In the genomic region with DNA sequence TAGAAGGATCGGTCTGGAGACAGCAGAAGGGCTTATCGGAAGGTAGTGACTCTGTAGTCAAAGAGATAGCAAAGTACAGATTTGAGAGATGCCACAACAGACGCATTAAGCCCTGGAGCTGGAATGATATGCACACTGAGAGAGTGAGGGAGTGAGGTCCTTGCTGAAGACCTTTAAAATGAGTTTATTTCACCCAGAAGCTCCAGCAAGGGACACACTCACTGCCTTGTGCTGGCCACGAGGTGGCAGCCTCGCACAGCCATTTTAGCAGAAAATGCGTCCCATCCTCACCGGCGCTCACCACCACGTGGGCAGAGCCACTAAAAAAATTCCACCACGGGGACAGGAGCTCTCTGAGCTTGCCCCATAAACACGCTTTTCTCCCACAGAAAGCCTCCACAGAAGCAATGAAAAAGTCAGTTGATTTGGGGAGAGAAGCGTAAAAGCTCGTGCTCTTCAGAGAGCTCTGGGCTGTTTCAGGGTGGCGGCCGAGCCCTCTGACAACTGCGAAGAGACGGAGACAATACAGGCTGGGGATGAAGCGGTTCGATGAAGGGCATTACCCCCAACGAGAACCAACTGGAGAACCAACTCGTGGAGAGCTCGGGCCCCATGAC, we compare ENCODE assay signal across 8 cellular contexts.
A peak's percentile ranks its signal among the peaks of the same experiment; 100 is the strongest.
DNase-seq lines count a peak whose midpoint lies in the region; ATAC-seq and TF ChIP-seq lines count a peak whose summit lies in the region.

No MANE protein-coding gene starts in this region.

- H3K4me3 ChIP-seq in RWPE2 (ENCODE audit: severe bottlenecking) (no peak overlapping the region), foreskin fibroblast (ENCODE audit: low read depth in 1 of 2, low read length in 2 of 2) (no peak overlapping the region), neuronal stem cell (ENCODE audit: low read length in 2 of 2) (no peak overlapping the region), thoracic aorta (no peak overlapping the region)

- H2BK12ac ChIP-seq in neuronal stem cell (ENCODE audit: low read length): no peak overlapping the region

- no peak overlapping the region for H4K91ac ChIP-seq in neuronal stem cell (ENCODE audit: low read depth, low read length, poor library complexity)

- H3K27me3 ChIP-seq in RWPE2 (ENCODE audit: insufficient read depth, poor library complexity, severe bottlenecking) (no peaks in the 10 kb centered on the region), neuronal stem cell (ENCODE audit: control insufficient read depth in 3 of 3, insufficient read depth in 3 of 3, low read depth in 1 of 3, low read length in 3 of 3) (no peaks in the 10 kb centered on the region), thoracic aorta (replicated peaks; ENCODE audit: insufficient read depth) (no peaks in the 10 kb centered on the region)

- H2AK5ac ChIP-seq in neuronal stem cell (ENCODE audit: low read depth, low read length): peak overlapping the region; percentile 86

- H3K36me3 ChIP-seq in RWPE2 (ENCODE audit: low read depth): peaks cover 97% of the 10 kb centered on the region
- H3K36me3 ChIP-seq in neuronal stem cell (replicated peaks in 1 of 2; ENCODE audit: control insufficient read depth in 2 of 2, insufficient read depth in 2 of 2, low read length in 2 of 2): no peaks in the 10 kb centered on the region
- peaks cover 21% of the 10 kb centered on the region for H3K36me3 ChIP-seq in thoracic aorta

- no peaks in the 10 kb centered on the region for H3K9me3 ChIP-seq in RWPE2 (ENCODE audit: severe bottlenecking)
- H3K9me3 ChIP-seq in neuronal stem cell (replicated peaks in 1 of 2; ENCODE audit: control insufficient read depth in 2 of 2, insufficient read depth in 1 of 2, low read depth in 1 of 2, low read length in 2 of 2): peaks cover 2 to 19% of the 10 kb centered on the region in 2 donors
- H3K9me3 ChIP-seq in thoracic aorta: no peaks in the 10 kb centered on the region

- H3K4me2 ChIP-seq in neuronal stem cell (ENCODE audit: insufficient read depth, low read length, poor library complexity, severe bottlenecking): no peak overlapping the region

- peak; percentile 85 for DNase-seq in ELR (ENCODE audit: low read depth)
- no peak for DNase-seq in RWPE2 (ENCODE audit: low spot score)
- peak; percentile 51 for DNase-seq in activated gamma-delta T cell treated with Interleukin-2 at 50 U/mL for 16 hours
- DNase-seq in foreskin fibroblast: peak; percentile 83 to 93
- peak; percentile 74 for DNase-seq in neuronal stem cell (ENCODE audit: low spot score)
- no peak for DNase-seq in thoracic aorta (ENCODE audit: low spot score)
- no peak for DNase-seq in GF-D8 (lab: John Stamatoyannopoulos, UW)

- TF ChIP-seq CTCF in RWPE2 (IDR thresholded peaks at IDR 0.05; ENCODE audit: poor library complexity, severe bottlenecking) (peak; percentile 86), foreskin fibroblast (IDR thresholded peaks at IDR 0.05; ENCODE audit: low read depth, low read length) (peak; percentile 73), thoracic aorta (IDR thresholded peaks at IDR 0.05) (peak; percentile 79)

- H3K4ac ChIP-seq in neuronal stem cell (ENCODE audit: low read length): no peak overlapping the region

- no peak overlapping the region for H3K9ac ChIP-seq in neuronal stem cell (ENCODE audit: low read depth, low read length, poor library complexity)

- peak overlapping the region; percentile 100 for H3K27ac ChIP-seq in RWPE2 (ENCODE audit: poor library complexity, severe bottlenecking)
- no peak overlapping the region for H3K27ac ChIP-seq in neuronal stem cell (replicated peaks; ENCODE audit: low read length)
- H3K27ac ChIP-seq in thoracic aorta: peak overlapping the region; percentile 32 to 88

- H2AFZ ChIP-seq in neuronal stem cell (ENCODE audit: low read length): peak overlapping the region; percentile 53

- H4K8ac ChIP-seq in neuronal stem cell (ENCODE audit: low read depth, low read length): no peak overlapping the region

- ATAC-seq in HG03342 (IDR thresholded peaks at IDR 0.05; ENCODE audit: unreplicated experiment) (peak; percentile 52), RWPE2 (ENCODE audit: low read depth) (0 out of 3 replicates have a peak, but pooled peaks have one; percentile 2), thoracic aorta (ENCODE audit: insufficient number of reproducible peaks, low FRiP score, low read depth) (no peak)

- peak overlapping the region; percentile 20 for H2BK15ac ChIP-seq in neuronal stem cell (ENCODE audit: low read length)

- peak overlapping the region; percentile 0 for H3K18ac ChIP-seq in neuronal stem cell (ENCODE audit: low read length)

- WGBS in neuronal stem cell (ENCODE audit: extremely low coverage in 2 of 2, insufficient read length in 2 of 2, insufficient replicate concordance in 1 of 2), 2 donors: no CpG with 5 or more reads among the region's 22 CpGs

- no peak overlapping the region for H3K14ac ChIP-seq in neuronal stem cell (ENCODE audit: low read length)

- H2BK5ac ChIP-seq in neuronal stem cell (ENCODE audit: low read length): no peak overlapping the region

- peak overlapping the region; percentile 5 for H3K23ac ChIP-seq in neuronal stem cell (ENCODE audit: low read depth, low read length, poor library complexity)

- H3K79me1 ChIP-seq in neuronal stem cell (ENCODE audit: low read depth, low read length): no peaks in the 10 kb centered on the region

- peaks cover 93% of the 10 kb centered on the region for H3K4me1 ChIP-seq in RWPE2 (ENCODE audit: insufficient read depth, poor library complexity, severe bottlenecking)
- peaks cover 6 to 16% of the 10 kb centered on the region in 2 donors for H3K4me1 ChIP-seq in neuronal stem cell (ENCODE audit: control insufficient read depth in 2 of 2, insufficient read depth in 1 of 2, low read depth in 1 of 2, low read length in 2 of 2)
- H3K4me1 ChIP-seq in thoracic aorta (ENCODE audit: control insufficient read depth in 1 of 2, low read depth in 2 of 2): peaks cover 35 to 74% of the 10 kb centered on the region in 2 donors

- H2BK120ac ChIP-seq in neuronal stem cell (ENCODE audit: low read depth, low read length): peak overlapping the region; percentile 53

Comparison
In these comparisons a context has a peak if more than half of its experiments do, and no peak if none do; other contexts are left out.
1. DNase-seq: peak in ELR (single experiment), activated gamma-delta T cell treated with Interleukin-2 at 50 U/mL for 16 hours (single experiment), foreskin fibroblast (2 of 2) and neuronal stem cell (single experiment); none in RWPE2 (single experiment), thoracic aorta (single experiment) and GF-D8 (single experiment).
2. Peak in every context shown above with its lines, with median percentiles within 50 percentile points of each other: CTCF ChIP-seq.